ENCODE assay signal across 1 cellular context in genomic region chr14:90628825-90629224, GRCh38.
TF ChIP-seq lines count a peak whose summit lies in the region.

No MANE protein-coding gene starts in this region.

TF ChIP-seq in WTC11, 78 proteins besides CTCF, POLR2A, EP300 and RAD21 (continued from another document):
- TF ChIP-seq, protein P1, sequence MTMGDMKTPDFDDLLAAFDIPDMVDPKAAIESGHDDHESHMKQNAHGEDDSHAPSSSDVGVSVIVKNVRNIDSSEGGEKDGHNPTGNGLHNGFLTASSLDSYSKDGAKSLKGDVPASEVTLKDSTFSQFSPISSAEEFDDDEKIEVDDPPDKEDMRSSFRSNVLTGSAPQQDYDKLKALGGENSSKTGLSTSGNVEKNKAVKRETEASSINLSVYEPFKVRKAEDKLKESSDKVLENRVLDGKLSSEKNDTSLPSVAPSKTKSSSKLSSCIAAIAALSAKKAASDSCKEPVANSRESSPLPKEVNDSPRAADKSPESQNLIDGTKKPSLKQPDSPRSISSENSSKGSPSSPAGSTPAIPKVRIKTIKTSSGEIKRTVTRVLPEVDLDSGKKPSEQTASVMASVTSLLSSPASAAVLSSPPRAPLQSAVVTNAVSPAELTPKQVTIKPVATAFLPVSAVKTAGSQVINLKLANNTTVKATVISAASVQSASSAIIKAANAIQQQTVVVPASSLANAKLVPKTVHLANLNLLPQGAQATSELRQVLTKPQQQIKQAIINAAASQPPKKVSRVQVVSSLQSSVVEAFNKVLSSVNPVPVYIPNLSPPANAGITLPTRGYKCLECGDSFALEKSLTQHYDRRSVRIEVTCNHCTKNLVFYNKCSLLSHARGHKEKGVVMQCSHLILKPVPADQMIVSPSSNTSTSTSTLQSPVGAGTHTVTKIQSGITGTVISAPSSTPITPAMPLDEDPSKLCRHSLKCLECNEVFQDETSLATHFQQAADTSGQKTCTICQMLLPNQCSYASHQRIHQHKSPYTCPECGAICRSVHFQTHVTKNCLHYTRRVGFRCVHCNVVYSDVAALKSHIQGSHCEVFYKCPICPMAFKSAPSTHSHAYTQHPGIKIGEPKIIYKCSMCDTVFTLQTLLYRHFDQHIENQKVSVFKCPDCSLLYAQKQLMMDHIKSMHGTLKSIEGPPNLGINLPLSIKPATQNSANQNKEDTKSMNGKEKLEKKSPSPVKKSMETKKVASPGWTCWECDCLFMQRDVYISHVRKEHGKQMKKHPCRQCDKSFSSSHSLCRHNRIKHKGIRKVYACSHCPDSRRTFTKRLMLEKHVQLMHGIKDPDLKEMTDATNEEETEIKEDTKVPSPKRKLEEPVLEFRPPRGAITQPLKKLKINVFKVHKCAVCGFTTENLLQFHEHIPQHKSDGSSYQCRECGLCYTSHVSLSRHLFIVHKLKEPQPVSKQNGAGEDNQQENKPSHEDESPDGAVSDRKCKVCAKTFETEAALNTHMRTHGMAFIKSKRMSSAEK (CRISPR knock-in tag; IDR thresholded peaks at IDR 0.05; ENCODE audit: borderline replicate concordance), result no peak
- TF ChIP-seq E2F4 (CRISPR knock-in tag; IDR thresholded peaks at IDR 0.05; ENCODE audit: borderline replicate concordance, low read depth) (no peak), ESRRA (CRISPR knock-in tag; IDR thresholded peaks at IDR 0.05; ENCODE audit: borderline replicate concordance) (no peak), ETV6 (CRISPR knock-in tag; IDR thresholded peaks at IDR 0.05) (no peak), NFE2L1 (CRISPR knock-in tag; IDR thresholded peaks at IDR 0.05) (no peak), MXD4 (CRISPR knock-in tag; IDR thresholded peaks at IDR 0.05; ENCODE audit: borderline replicate concordance) (no peak), SP1 (CRISPR knock-in tag; conservative IDR thresholded peaks at IDR 0.05) (no peak), ZNF396 (CRISPR knock-in tag; IDR thresholded peaks at IDR 0.05; ENCODE audit: borderline replicate concordance) (no peak), ZNF416 (CRISPR knock-in tag; IDR thresholded peaks at IDR 0.05) (no peak), TCF7 (CRISPR knock-in tag; IDR thresholded peaks at IDR 0.05; ENCODE audit: low read depth) (no peak), HMGXB4 (CRISPR knock-in tag; IDR thresholded peaks at IDR 0.05) (no peak), TEAD4 (CRISPR knock-in tag; IDR thresholded peaks at IDR 0.05) (no peak), STAT6 (CRISPR knock-in tag; conservative IDR thresholded peaks at IDR 0.05; ENCODE audit: low read depth) (no peak), NR2C2 (CRISPR knock-in tag; IDR thresholded peaks at IDR 0.05) (no peak), ZNF423 (CRISPR knock-in tag; IDR thresholded peaks at IDR 0.05) (no peak), GTF2I (CRISPR knock-in tag; conservative IDR thresholded peaks at IDR 0.05) (no peak), ZNF138 (CRISPR knock-in tag; conservative IDR thresholded peaks at IDR 0.05) (no peak)
